In the genomic region with DNA sequence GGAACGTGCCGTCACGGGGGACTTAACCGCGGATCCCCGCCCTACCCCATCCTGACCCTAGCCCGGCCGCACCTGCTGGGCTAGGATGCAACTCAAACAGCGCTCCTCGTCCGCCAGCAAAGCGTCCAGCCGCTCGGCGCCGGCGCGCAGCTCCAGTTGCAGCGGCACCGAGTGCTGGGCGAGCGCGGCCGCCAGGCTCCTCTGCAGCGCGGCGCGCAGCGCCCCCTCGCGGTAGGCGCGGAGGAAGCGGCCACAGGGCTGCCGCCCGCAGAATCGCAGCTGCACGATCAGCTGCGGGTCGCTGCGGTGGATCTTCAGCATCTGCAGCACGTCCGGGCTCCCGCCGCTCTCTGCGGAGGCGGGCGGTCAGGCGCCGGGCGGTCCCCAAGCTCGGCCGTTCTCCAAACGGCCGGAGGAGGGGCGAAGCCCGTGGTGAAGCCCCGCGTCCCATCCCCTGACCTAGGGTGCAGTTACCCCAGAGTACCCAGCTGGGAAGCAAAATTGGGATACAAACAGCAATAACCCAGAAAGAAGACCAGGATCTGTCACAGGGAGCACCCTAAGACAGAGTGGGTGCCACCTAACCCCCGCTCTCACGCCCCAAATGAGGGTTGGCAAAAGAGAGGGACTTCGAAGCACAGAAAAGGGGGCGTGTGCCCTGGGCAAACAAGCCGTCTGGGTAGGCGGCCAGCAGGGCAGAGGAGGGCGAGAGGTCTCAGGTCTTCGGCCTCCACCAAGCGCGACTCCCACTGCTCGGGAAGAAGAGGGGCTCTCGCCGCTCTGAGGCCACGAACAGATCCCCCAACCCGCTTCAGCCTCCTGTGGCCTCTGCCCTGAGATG, we compare ENCODE assay signal across 8 cellular contexts. TPM values are rescaled to one million over a fixed set of nuclear protein-coding genes. Genes with fewer than 3 reads are reported as not detected.
DNase-seq lines count a peak whose midpoint lies in the region; ATAC-seq, FAIRE-seq and TF ChIP-seq lines count a peak whose summit lies in the region.

No MANE protein-coding gene starts in this region.

- no peaks in the 10 kb centered on the region for H3K9me3 Mint-ChIP-seq in activated CD4-positive, alpha-beta memory T cell treated with anti-CD3 and anti-CD28 coated beads, Interleukin-2, amount 10 ng/mL, durations not matched to agents 7 days and 5 days

- H3K27ac ChIP-seq in ectodermal cell (ENCODE audit: insufficient read depth, low read depth, low read length, poor library complexity, severe bottlenecking) = no peak overlapping the region

- CTCF ChIA-PET in activated CD4-positive, alpha-beta memory T cell treated with anti-CD3 and anti-CD28 coated beads, Interleukin-2, amount 10 ng/mL, durations not matched to agents 7 days and 5 days (lab: Charles Lee) = interaction anchor here (0.6 to 6.1 kb wide), 60 partner anchors 8 to 281 kb away, joined by 3 to 152 read pairs (median 6); a partner anchor contains a TSS

- no peak overlapping the region for H3K27ac Mint-ChIP-seq in activated CD4-positive, alpha-beta memory T cell treated with anti-CD3 and anti-CD28 coated beads, Interleukin-2, amount 10 ng/mL, durations not matched to agents 7 days and 5 days

- peak; percentile 94 for DNase-seq in AG20443 (ENCODE audit: low spot score)
- peak; percentile 87 for DNase-seq in H54 (ENCODE audit: insufficient read length, low spot score)
- peak; percentile 33 for DNase-seq in NCI-H748 treated with DMSO at 0.1 percent for 48 hours (lab: John Stamatoyannopoulos, UW)
- peak; percentile 85 for DNase-seq in activated CD4-positive, alpha-beta memory T cell treated with anti-CD3 and anti-CD28 coated beads, Interleukin-2, amount 10 ng/mL, durations not matched to agents 7 days and 5 days
- DNase-seq in medulla oblongata (ENCODE audit: extremely low spot score) = peak; percentile 76
- DNase-seq in stimulated activated CD8-positive, alpha-beta memory T cell treated with anti-CD3 and anti-CD28 coated beads, Interleukin-12 subunit alpha, Interleukin-12 subunit beta, amount 100 ng/mL, for 4 hours (ENCODE audit: low read depth) = peak; percentile 66

- H3K4me3 Mint-ChIP-seq in activated CD4-positive, alpha-beta memory T cell treated with anti-CD3 and anti-CD28 coated beads, Interleukin-2, amount 10 ng/mL, durations not matched to agents 7 days and 5 days = peak overlapping the region; percentile 74

- peaks cover 9% of the 10 kb centered on the region for H3K4me1 ChIP-seq in ectodermal cell (ENCODE audit: control insufficient read depth, insufficient read depth, low read length)

- 6% methylated on average over 74 of the region's 74 CpGs for WGBS in ectodermal cell, 2 experiments

- no peak for TF ChIP-seq POLR2A in H54 (IDR thresholded peaks at IDR 0.05; ENCODE audit: low read depth, low read length)

- no peaks in the 10 kb centered on the region for H3K27me3 Mint-ChIP-seq in activated CD4-positive, alpha-beta memory T cell treated with anti-CD3 and anti-CD28 coated beads, Interleukin-2, amount 10 ng/mL, durations not matched to agents 7 days and 5 days

- POLR2A ChIA-PET in activated CD4-positive, alpha-beta memory T cell treated with anti-CD3 and anti-CD28 coated beads, Interleukin-2, amount 10 ng/mL, durations not matched to agents 7 days and 5 days (lab: Charles Lee) = interaction anchor here (0.7 to 4.5 kb wide), 22 partner anchors 9 to 275 kb away, joined by 3 to 28 read pairs (median 3); a partner anchor contains a TSS

- H3K36me3 ChIP-seq in ectodermal cell (ENCODE audit: control insufficient read depth, insufficient read depth, low read length) = no peaks in the 10 kb centered on the region

- H3K36me3 Mint-ChIP-seq in activated CD4-positive, alpha-beta memory T cell treated with anti-CD3 and anti-CD28 coated beads, Interleukin-2, amount 10 ng/mL, durations not matched to agents 7 days and 5 days (ENCODE audit: low read depth) = peaks cover 52% of the 10 kb centered on the region

- ATAC-seq in GM19023 (IDR thresholded peaks at IDR 0.05; ENCODE audit: unreplicated experiment) = no peak

- peak overlapping the region; percentile 14 for H3K4me3 ChIP-seq in ectodermal cell (ENCODE audit: insufficient read depth, low read depth, low read length)

- FAIRE-seq in H54 (lab: Jason Lieb, UNC) = no peak

- peaks cover 65% of the 10 kb centered on the region for H3K4me1 Mint-ChIP-seq in activated CD4-positive, alpha-beta memory T cell treated with anti-CD3 and anti-CD28 coated beads, Interleukin-2, amount 10 ng/mL, durations not matched to agents 7 days and 5 days

- H3K9me3 ChIP-seq in ectodermal cell (ENCODE audit: control insufficient read depth, low read length) = no peaks in the 10 kb centered on the region

- peaks cover 100% of the 10 kb centered on the region for H3K27me3 ChIP-seq in ectodermal cell (ENCODE audit: control insufficient read depth, insufficient read depth, low read length, poor library complexity, severe bottlenecking)

RNA-seq across cellular contexts. Expression of a gene that starts 4.2 kb away (rescaled TPM):
- 10 to 100 TPM; 96.9 to 97.3 TPM for total RNA-seq in activated CD4-positive, alpha-beta memory T cell treated with anti-CD3 and anti-CD28 coated beads, Interleukin-2, amount 10 ng/mL, durations not matched to agents 7 days and 5 days
- 0.37 TPM for polyA plus RNA-seq in ectodermal cell (2013, experiment 1 of 4)
- 0.52 TPM for polyA plus RNA-seq in ectodermal cell (2013, experiment 2 of 4)
- 0.69 TPM for polyA plus RNA-seq in ectodermal cell (2013, experiment 3 of 4)
- polyA plus RNA-seq in ectodermal cell (2013, experiment 4 of 4) = 0.65 TPM

RNA-seq across cellular contexts. Expression of a gene that starts 4.2 kb away (rescaled TPM):
- total RNA-seq in activated CD4-positive, alpha-beta memory T cell treated with anti-CD3 and anti-CD28 coated beads, Interleukin-2, amount 10 ng/mL, durations not matched to agents 7 days and 5 days = 10 to 100 TPM; 52.3 to 54.4 TPM
- 0.70 TPM for polyA plus RNA-seq in ectodermal cell (2013, experiment 1 of 4)
- 0.21 TPM for polyA plus RNA-seq in ectodermal cell (2013, experiment 2 of 4)
- polyA plus RNA-seq in ectodermal cell (2013, experiment 3 of 4) = not detected
- 0.20 TPM for polyA plus RNA-seq in ectodermal cell (2013, experiment 4 of 4)

RNA-seq across cellular contexts. Expression of a gene that starts 4.7 kb away (rescaled TPM):
- total RNA-seq in activated CD4-positive, alpha-beta memory T cell treated with anti-CD3 and anti-CD28 coated beads, Interleukin-2, amount 10 ng/mL, durations not matched to agents 7 days and 5 days = 10 to 100 TPM; 14.6 to 16.2 TPM
- 2.8 TPM for polyA plus RNA-seq in ectodermal cell (2013, experiment 1 of 4)
- 4.2 TPM for polyA plus RNA-seq in ectodermal cell (2013, experiment 2 of 4)
- 4.0 TPM for polyA plus RNA-seq in ectodermal cell (2013, experiment 3 of 4)
- 4.7 TPM for polyA plus RNA-seq in ectodermal cell (2013, experiment 4 of 4)

RNA-seq across cellular contexts. Expression of a gene that starts 9.0 kb away (rescaled TPM):
- total RNA-seq in activated CD4-positive, alpha-beta memory T cell treated with anti-CD3 and anti-CD28 coated beads, Interleukin-2, amount 10 ng/mL, durations not matched to agents 7 days and 5 days = 100 to 1,000 TPM; 107 to 110 TPM
- not detected for polyA plus RNA-seq in ectodermal cell (2013, experiment 1 of 4)
- not detected for polyA plus RNA-seq in ectodermal cell (2013, experiment 2 of 4)
- 1.6 TPM for polyA plus RNA-seq in ectodermal cell (2013, experiment 3 of 4)
- polyA plus RNA-seq in ectodermal cell (2013, experiment 4 of 4) = 0.53 TPM

RNA-seq across cellular contexts. Expression of a gene that starts 14.8 kb away (rescaled TPM):
- total RNA-seq in activated CD4-positive, alpha-beta memory T cell treated with anti-CD3 and anti-CD28 coated beads, Interleukin-2, amount 10 ng/mL, durations not matched to agents 7 days and 5 days = 10 to 100 TPM; 35.6 to 36.7 TPM
- polyA plus RNA-seq in ectodermal cell (2013, experiment 1 of 4) = 13.2 TPM
- polyA plus RNA-seq in ectodermal cell (2013, experiment 2 of 4) = 8.1 TPM
- 7.0 TPM for polyA plus RNA-seq in ectodermal cell (2013, experiment 3 of 4)
- 7.3 TPM for polyA plus RNA-seq in ectodermal cell (2013, experiment 4 of 4)

Comparison
In these comparisons a context has a peak if more than half of its experiments do, and no peak if none do; other contexts are left out.
1. DNase-seq: peak in every context shown above with its lines; median percentile 94 in AG20443; 87 in H54; 85 in activated CD4-positive, alpha-beta memory T cell treated with anti-CD3 and anti-CD28 coated beads, Interleukin-2, amount 10 ng/mL, durations not matched to agents 7 days and 5 days; 76 in medulla oblongata; 66 in stimulated activated CD8-positive, alpha-beta memory T cell treated with anti-CD3 and anti-CD28 coated beads, Interleukin-12 subunit alpha, Interleukin-12 subunit beta, amount 100 ng/mL, for 4 hours; 33 in NCI-H748 treated with DMSO at 0.1 percent for 48 hours.